9 cellular contexts compared by ENCODE assay signal in the genomic region with DNA sequence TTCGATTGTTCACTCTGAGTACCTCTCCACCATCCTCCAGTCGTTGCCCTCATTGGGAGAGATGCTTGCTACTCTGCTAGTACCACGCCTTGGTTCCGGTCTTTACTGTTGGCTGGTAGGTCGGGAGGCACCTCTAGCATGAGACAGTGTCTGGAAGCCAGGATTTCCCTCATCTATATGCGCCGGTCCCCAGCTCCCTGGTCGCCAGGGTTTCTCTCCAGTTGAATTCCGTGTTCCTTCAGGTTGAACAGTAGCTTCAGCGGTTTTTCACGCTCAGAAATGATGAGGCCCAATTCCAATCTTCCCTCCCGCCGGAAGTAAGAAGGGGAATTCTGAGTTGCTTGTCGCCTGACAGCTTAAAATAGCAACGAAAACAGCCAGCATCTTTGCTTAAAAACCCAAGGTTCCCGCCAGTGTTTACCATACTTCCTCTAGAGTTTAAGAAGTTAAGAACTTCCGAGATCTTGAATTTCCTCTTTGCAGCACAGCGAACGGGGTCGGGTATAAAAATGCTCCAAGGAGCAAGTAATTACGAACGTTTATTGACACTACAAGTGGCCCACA. TPM values are rescaled to one million over a fixed set of nuclear protein-coding genes. Genes with fewer than 3 reads are reported as not detected.
DNase-seq lines count a peak whose midpoint lies in the region; ATAC-seq and TF ChIP-seq lines count a peak whose summit lies in the region.
"Had no signal": no experiment of that assay in that cellular context is flagged by ENCODE, and none has a peak within 500 bp of the region (broad histone marks: within the 10 kb centered on the region; RNA-seq: fewer than 3 reads in every experiment).

No MANE protein-coding gene starts in this region.

- H3K4me1 ChIP-seq in BLaER1 (peaks cover 20% of the 10 kb centered on the region), esophagus squamous epithelium (peaks cover 3 to 48% (median 6%) of the 10 kb centered on the region in 3 donors), skeletal muscle tissue (ENCODE audit: control insufficient read depth in 3 of 3, insufficient read depth in 3 of 3, low read length in 3 of 3) (peaks cover 2 to 17% (median 9%) of the 10 kb centered on the region in 3 donors), A673 (ENCODE audit: insufficient read depth, low read length, poor library complexity, severe bottlenecking) (peaks cover 15% of the 10 kb centered on the region)

- H3K9ac ChIP-seq in BLaER1 (peak overlapping the region; percentile 91), skeletal muscle tissue (ENCODE audit: low read depth in 1 of 3, low read length in 3 of 3) (peak overlapping the region in 1 of 3 donors; percentile 40)

- H3K36me3 ChIP-seq in BLaER1 (no peaks in the 10 kb centered on the region), esophagus squamous epithelium (no peaks in the 10 kb centered on the region), skeletal muscle tissue (ENCODE audit: control insufficient read depth in 3 of 3, insufficient read depth in 3 of 3, low read length in 3 of 3) (no peaks in the 10 kb centered on the region), A673 (ENCODE audit: insufficient read depth, low read length, poor library complexity, severe bottlenecking) (no peaks in the 10 kb centered on the region)

- no TSS peak for BruUV-seq in A673 (replicated peaks; lab: Mats Ljungman, UMichigan)

- no peaks in the 10 kb centered on the region for H4K20me1 ChIP-seq in BLaER1

- intact Hi-C loops in esophagus squamous epithelium (cut with DNase I) (no loop called here), A673 (cut with micrococcal nuclease; ENCODE audit: unreplicated experiment) (loop anchor here (5.0 to 10.0 kb wide), 2 partner anchors 127 to 280 kb away; no protein-coding TSS in a partner anchor)

- WGBS in esophagus squamous epithelium, 2 donors, result 31 to 48% methylated on average over 11 to 19 of the region's 22 CpGs

- H3K27ac ChIP-seq in BLaER1 (peak overlapping the region; percentile 77), esophagus squamous epithelium (peak overlapping the region; percentile 54 to 89 (median 83)), skeletal muscle tissue (ENCODE audit: low read depth, low read length) (peak overlapping the region; percentile 81), A673 (ENCODE audit: low read depth, low read length, poor library complexity, severe bottlenecking) (no peak overlapping the region)

- CTCF ChIA-PET in A673 (lab: Charles Lee), result no interaction called here

- peak; percentile 26 for ATAC-seq in GM19452 (IDR thresholded peaks at IDR 0.05; ENCODE audit: unreplicated experiment)
- ATAC-seq in HG03521 (IDR thresholded peaks at IDR 0.05; ENCODE audit: unreplicated experiment), result peak; percentile 17
- ATAC-seq: body of pancreas had no signal

- H3K9me3 ChIP-seq in BLaER1 (no peaks in the 10 kb centered on the region), esophagus squamous epithelium (no peaks in the 10 kb centered on the region), skeletal muscle tissue (ENCODE audit: control insufficient read depth in 3 of 3, low read length in 3 of 3) (no peaks in the 10 kb centered on the region), A673 (ENCODE audit: low read depth, low read length, poor library complexity, severe bottlenecking) (no peaks in the 10 kb centered on the region)
- H3K9me3 ChIP-seq: body of pancreas had no signal

- H3K4me3 ChIP-seq in BLaER1, result peak overlapping the region; percentile 85
- H3K4me3 ChIP-seq in esophagus squamous epithelium, result peak overlapping the region; percentile 38 to 72 (median 48)
- peak overlapping the region; percentile 68 to 86 (median 74) for H3K4me3 ChIP-seq in skeletal muscle tissue (ENCODE audit: low read length in 3 of 3)
- no peak overlapping the region for H3K4me3 ChIP-seq in A673 (ENCODE audit: low read depth, low read length, poor library complexity, severe bottlenecking)
- H3K4me3 ChIP-seq: body of pancreas had no signal

- no peak for TF ChIP-seq CTCF in esophagus squamous epithelium (IDR thresholded peaks at IDR 0.05)
- TF ChIP-seq CTCF in A673 (conservative IDR thresholded peaks at IDR 0.05; ENCODE audit: low read depth, low read length), result no peak
- TF ChIP-seq CTCF in GM10266 (IDR thresholded peaks at IDR 0.05; ENCODE audit: control insufficient read depth, insufficient read depth, low read depth, missing control alignments), result no peak

- POLR2A ChIA-PET in A673 (lab: Charles Lee; ENCODE audit: low non-redundant PET), result no interaction called here

- no peaks in the 10 kb centered on the region for H3K27me3 ChIP-seq in BLaER1
- peaks cover 0 to 24% (median 0%) of the 10 kb centered on the region in 4 donors for H3K27me3 ChIP-seq in esophagus squamous epithelium
- peaks cover 15 to 21% (median 20%) of the 10 kb centered on the region in 3 donors for H3K27me3 ChIP-seq in skeletal muscle tissue (ENCODE audit: control insufficient read depth in 3 of 3, insufficient read depth in 3 of 3, low read length in 3 of 3)
- H3K27me3 ChIP-seq in A673 (replicated peaks; ENCODE audit: insufficient read depth, low read depth, low read length, poor library complexity), result peaks cover 79% of the 10 kb centered on the region
- H3K27me3 ChIP-seq: body of pancreas had no signal

- peak; percentile 44 for DNase-seq in activated CD4-positive, alpha-beta T cell treated with anti-CD3 and anti-CD28 coated beads, Interleukin-2, amount 50 U/mL, for 1 hour
- peak; percentile 9 for DNase-seq in esophagus squamous epithelium (lab: John Stamatoyannopoulos, UW)
- DNase-seq in A673 (ENCODE audit: low spot score), result no peak
- no peak for DNase-seq in GM10266 (ENCODE audit: extremely low spot score)

- peak in 1 of 4 donors; percentile 22 for TF ChIP-seq POLR2A in esophagus squamous epithelium (IDR thresholded peaks at IDR 0.05)

- H3K4me2 ChIP-seq in BLaER1, result peak overlapping the region; percentile 95

RNA-seq across cellular contexts. Expression of a gene that starts 1.3 kb away (rescaled TPM):
- total RNA-seq in esophagus squamous epithelium, result 1 to 10 TPM; 1.6 to 4.4 (median 2.8) TPM
- 6.3 TPM for total RNA-seq in skeletal muscle tissue
- 0.35 and 0.47 TPM in 2 replicates for total RNA-seq in A673 (2021)

Comparison
In these comparisons a context has a peak if more than half of its experiments do, and no peak if none do; other contexts are left out.
1. DNase-seq: peak in activated CD4-positive, alpha-beta T cell treated with anti-CD3 and anti-CD28 coated beads, Interleukin-2, amount 50 U/mL, for 1 hour (single experiment) and esophagus squamous epithelium (single experiment); none in A673 (single experiment) and GM10266 (single experiment).